8 cellular contexts compared by ENCODE assay signal in genomic region chr22:43811777-43812148, GRCh38. TPM values are rescaled to one million over a fixed set of nuclear protein-coding genes. Genes with fewer than 3 reads are reported as not detected.
DNase-seq lines count a peak whose midpoint lies in the region; ATAC-seq and TF ChIP-seq lines count a peak whose summit lies in the region.

No MANE protein-coding gene starts in this region.

- peaks cover 0 to 9% (median 5%) of the 10 kb centered on the region in 5 donors for H3K36me3 Mint-ChIP-seq in naive thymus-derived CD4-positive, alpha-beta T cell

- peak overlapping the region; percentile 87 to 95 (median 92) for H3K27ac Mint-ChIP-seq in naive thymus-derived CD4-positive, alpha-beta T cell

- peak overlapping the region; percentile 82 to 98 (median 94) for H3K4me3 Mint-ChIP-seq in naive thymus-derived CD4-positive, alpha-beta T cell

- H3K27ac ChIP-seq in PC-3 (ENCODE audit: low read length), result no peak overlapping the region
- H3K27ac ChIP-seq in effector memory CD4-positive, alpha-beta T cell (ENCODE audit: insufficient read depth, low read length, poor library complexity, severe bottlenecking), result peak overlapping the region; percentile 64
- H3K27ac ChIP-seq in naive thymus-derived CD4-positive, alpha-beta T cell (ENCODE audit: low read depth, low read length), result peak overlapping the region; percentile 82

- H3K9me3 Mint-ChIP-seq in naive thymus-derived CD4-positive, alpha-beta T cell, result peaks cover 0 to 4% (median 0%) of the 10 kb centered on the region in 11 donors

- intact Hi-C loops in PC-3 (cut with micrococcal nuclease), result no loop called here
- intact Hi-C loops in naive thymus-derived CD4-positive, alpha-beta T cell (cut with micrococcal nuclease), result loop anchor here (1.0 to 10.0 kb wide), 6 partner anchors 112 to 853 kb away; partner anchors contain the start of genes PNPLA3 (in 2 of the 2), PARVG (in 1 of the 2) and TTLL12 (in 1 of the 2)

- H3K27me3 ChIP-seq in BE2C, result no peaks in the 10 kb centered on the region
- no peaks in the 10 kb centered on the region for H3K27me3 ChIP-seq in PC-3 (ENCODE audit: low read length)
- no peaks in the 10 kb centered on the region for H3K27me3 ChIP-seq in effector memory CD4-positive, alpha-beta T cell (replicated peaks; ENCODE audit: control insufficient read depth, insufficient read depth, low read length, poor library complexity, severe bottlenecking)
- H3K27me3 ChIP-seq in naive thymus-derived CD4-positive, alpha-beta T cell (ENCODE audit: control insufficient read depth in 2 of 2, insufficient read depth in 2 of 2, low read length in 2 of 2), result no peaks in the 10 kb centered on the region

- no peaks in the 10 kb centered on the region for H3F3A ChIP-seq in PC-3 (ENCODE audit: low read length, unreplicated experiment)

- peak overlapping the region; percentile 87 for H3K9ac ChIP-seq in PC-3 (ENCODE audit: low read length)

- H2AFZ ChIP-seq in PC-3 (ENCODE audit: low read length), result peak overlapping the region; percentile 90

- peak overlapping the region; percentile 72 for H3K4me3 ChIP-seq in BE2C (ENCODE audit: low read depth, low read length)
- peak overlapping the region; percentile 81 for H3K4me3 ChIP-seq in PC-3 (ENCODE audit: low read length)
- H3K4me3 ChIP-seq in effector memory CD4-positive, alpha-beta T cell (ENCODE audit: insufficient read depth, low read depth, low read length, poor library complexity, severe bottlenecking), result peak overlapping the region; percentile 75
- peak overlapping the region; percentile 93 for H3K4me3 ChIP-seq in naive thymus-derived CD4-positive, alpha-beta T cell (ENCODE audit: low read length)

- H3K36me3 ChIP-seq in BE2C (no peaks in the 10 kb centered on the region), PC-3 (ENCODE audit: low read depth, low read length) (no peaks in the 10 kb centered on the region)
- no peaks in the 10 kb centered on the region for H3K36me3 ChIP-seq in effector memory CD4-positive, alpha-beta T cell (ENCODE audit: control insufficient read depth, insufficient read depth, low read length)
- H3K36me3 ChIP-seq in naive thymus-derived CD4-positive, alpha-beta T cell (ENCODE audit: control insufficient read depth in 2 of 3, insufficient read depth in 3 of 3, low read length in 3 of 3), result peaks cover 0 to 4% (median 0%) of the 10 kb centered on the region in 3 experiments

- DNase-seq in BE2C (no peak), PC-3 (peak; percentile 8), iPS-NIHi7 (ENCODE audit: extremely low spot score) (no peak), UCSD-AML1 (lab: John Stamatoyannopoulos, UW; ENCODE audit: unreplicated experiment) (no peak), HCEC 1CT (no peak)
- no peak for DNase-seq in effector memory CD4-positive, alpha-beta T cell
- DNase-seq in naive thymus-derived CD4-positive, alpha-beta T cell, result peak in 2 of 9 donors; percentile 15 to 35

- peak overlapping the region; percentile 96 for H3K4me2 ChIP-seq in PC-3 (ENCODE audit: low read length)

- H3K27me3 Mint-ChIP-seq in naive thymus-derived CD4-positive, alpha-beta T cell, result peaks cover 0 to 8% (median 0%) of the 10 kb centered on the region in 5 donors

- peaks cover 19 to 35% (median 31%) of the 10 kb centered on the region in 7 donors for H3K4me1 Mint-ChIP-seq in naive thymus-derived CD4-positive, alpha-beta T cell

- no peaks in the 10 kb centered on the region for H4K20me1 ChIP-seq in PC-3 (ENCODE audit: low read length)

- POLR2A ChIA-PET in PC-3 (lab: Charles Lee; ENCODE audit: unreplicated experiment), result no interaction called here
- POLR2A ChIA-PET in naive thymus-derived CD4-positive, alpha-beta T cell (lab: Charles Lee), result no interaction called here

- ATAC-seq in GM21786 (IDR thresholded peaks at IDR 0.05; ENCODE audit: unreplicated experiment), result peak; percentile 5
- ATAC-seq in PC-3, result peak; percentile 61
- ATAC-seq in naive thymus-derived CD4-positive, alpha-beta T cell, result peak; percentile 32

- H3K9me3 ChIP-seq in BE2C (no peaks in the 10 kb centered on the region), PC-3 (ENCODE audit: low read length) (no peaks in the 10 kb centered on the region)
- no peaks in the 10 kb centered on the region for H3K9me3 ChIP-seq in effector memory CD4-positive, alpha-beta T cell (ENCODE audit: control insufficient read depth, low read length)
- H3K9me3 ChIP-seq in naive thymus-derived CD4-positive, alpha-beta T cell (ENCODE audit: control insufficient read depth in 2 of 3, low read length in 3 of 3), result no peaks in the 10 kb centered on the region

- no TSS peak for BruUV-seq in PC-3 (replicated peaks; lab: Mats Ljungman, UMichigan)

- no peaks in the 10 kb centered on the region; the same call in 1 of the 2 replicates for H3K79me2 ChIP-seq in PC-3 (ENCODE audit: low read length)

- H3K9me2 ChIP-seq in PC-3 (replicated peaks; ENCODE audit: low read length), result no peaks in the 10 kb centered on the region

- TF ChIP-seq CTCF in BE2C (IDR thresholded peaks at IDR 0.05; ENCODE audit: low read depth, low read length) (no peak), PC-3 (conservative IDR thresholded peaks at IDR 0.05; ENCODE audit: low read depth, low read length) (no peak)

- H3K4me1 ChIP-seq in BE2C (no peaks in the 10 kb centered on the region), PC-3 (ENCODE audit: insufficient read depth, low read length) (peaks cover 12% of the 10 kb centered on the region)
- no peaks in the 10 kb centered on the region for H3K4me1 ChIP-seq in effector memory CD4-positive, alpha-beta T cell (ENCODE audit: control insufficient read depth, insufficient read depth, low read length, poor library complexity, severe bottlenecking)
- peaks cover 7 to 10% of the 10 kb centered on the region in 2 donors for H3K4me1 ChIP-seq in naive thymus-derived CD4-positive, alpha-beta T cell (ENCODE audit: control insufficient read depth in 2 of 2, insufficient read depth in 2 of 2, low read length in 2 of 2)

- CTCF ChIA-PET in PC-3 (lab: Charles Lee), result no interaction called here
- CTCF ChIA-PET in naive thymus-derived CD4-positive, alpha-beta T cell (lab: Charles Lee), result no interaction called here

RNA-seq across cellular contexts. Expression of gene EFCAB6, which starts 0.3 kb away (rescaled TPM):
- 0.45 TPM for polyA plus RNA-seq in BE2C (2012; ENCODE audit: insufficient read depth, insufficient read length, low read depth)
- 0.07 and 1.2 TPM in 2 replicates for total RNA-seq in PC-3 (2014; rRNA removed)
- 1 to 10 TPM in 2 of 5 experiments, under 1 TPM in 2, not detected in 1; 0.16 to 1.4 (median 0.90) TPM for total RNA-seq in naive thymus-derived CD4-positive, alpha-beta T cell
- polyA plus RNA-seq in naive thymus-derived CD4-positive, alpha-beta T cell, result under 1 TPM; 0.08 to 0.11 TPM

RNA-seq across cellular contexts. Expression of gene SULT4A1, which starts 50.5 kb away (rescaled TPM):
- 39.4 TPM for polyA plus RNA-seq in BE2C (2012; ENCODE audit: insufficient read depth, insufficient read length, low read depth)
- not detected in 2 replicates for total RNA-seq in PC-3 (2014; rRNA removed)
- not detected for total RNA-seq in naive thymus-derived CD4-positive, alpha-beta T cell
- not detected for polyA plus RNA-seq in naive thymus-derived CD4-positive, alpha-beta T cell

Comparison
In these comparisons a context has a peak if more than half of its experiments do, and no peak if none do; other contexts are left out.
1. ATAC-seq: peak in every context shown above with its lines; median percentile 61 in PC-3; 32 in naive thymus-derived CD4-positive, alpha-beta T cell; 5 in GM21786.